In the genomic region with DNA sequence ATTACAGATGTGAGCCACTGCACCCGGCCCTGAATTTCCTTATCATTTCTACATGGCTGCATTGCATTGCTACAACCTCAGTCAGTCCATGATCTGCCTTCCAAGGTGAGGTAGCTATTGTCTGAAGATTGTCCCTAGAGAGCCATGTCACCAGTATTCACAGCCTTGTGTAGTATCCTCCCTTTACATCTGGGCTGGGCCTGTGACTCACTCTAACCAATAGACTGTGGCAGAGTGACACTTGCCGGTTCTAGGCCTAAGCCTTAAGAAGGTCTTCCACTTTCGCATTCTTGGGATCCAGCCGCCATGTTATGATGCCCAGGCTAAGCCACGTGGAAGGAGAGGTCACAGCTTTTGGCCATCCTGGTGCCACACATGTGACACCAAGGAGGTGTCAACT, we compare ENCODE assay signal across 18 cellular contexts.
"Had no signal": no experiment of that assay in that cellular context is flagged by ENCODE, and none has a peak within 500 bp of the region (broad histone marks: within the 10 kb centered on the region; RNA-seq: fewer than 3 reads in every experiment).

No MANE protein-coding gene starts in this region.

- DNase-seq: colonic mucosa; dermis blood vessel endothelial cell; erythroblast; foreskin melanocyte; head of caudate nucleus; hippocampal formation; mesendoderm; natural killer cell; occipital lobe; pancreas; right cardiac atrium; stimulated activated CD4-positive, alpha-beta T cell treated with anti-CD3 and anti-CD28 coated beads, Interleukin-2, amount 100 ng/mL, for 48 hours; stimulated activated naive CD4-positive, alpha-beta T cell treated with Interleukin-2 at 50 U/mL for 16 hours; upper lobe of left lung; uterus had no signal

- H3K4me3 Mint-ChIP-seq: natural killer cell, neural crest cell had no signal

- H3K27ac ChIP-seq: colonic mucosa, pancreas, upper lobe of left lung, uterus had no signal

- ATAC-seq: natural killer cell, pancreas, right cardiac atrium had no signal

- H3K36me3 ChIP-seq: colonic mucosa, pancreas, upper lobe of left lung, uterus had no signal

- H3K36me3 Mint-ChIP-seq: natural killer cell had no signal

- H3K4me3 ChIP-seq: colonic mucosa, pancreas, smooth muscle cell, upper lobe of left lung, uterus had no signal

- H3K27me3 ChIP-seq: colonic mucosa, pancreas, upper lobe of left lung, uterus had no signal

- H3K9me3 Mint-ChIP-seq: natural killer cell had no signal

- H3K27me3 Mint-ChIP-seq: progenitor cell of endocrine pancreas had no signal

- H3K4me1 ChIP-seq: colonic mucosa, pancreas, upper lobe of left lung, uterus had no signal

- H3K9me3 ChIP-seq: colonic mucosa, pancreas, upper lobe of left lung, uterus had no signal

- H3K27ac Mint-ChIP-seq: natural killer cell, progenitor cell of endocrine pancreas had no signal
